27 cellular contexts compared by ENCODE assay signal in the genomic region with DNA sequence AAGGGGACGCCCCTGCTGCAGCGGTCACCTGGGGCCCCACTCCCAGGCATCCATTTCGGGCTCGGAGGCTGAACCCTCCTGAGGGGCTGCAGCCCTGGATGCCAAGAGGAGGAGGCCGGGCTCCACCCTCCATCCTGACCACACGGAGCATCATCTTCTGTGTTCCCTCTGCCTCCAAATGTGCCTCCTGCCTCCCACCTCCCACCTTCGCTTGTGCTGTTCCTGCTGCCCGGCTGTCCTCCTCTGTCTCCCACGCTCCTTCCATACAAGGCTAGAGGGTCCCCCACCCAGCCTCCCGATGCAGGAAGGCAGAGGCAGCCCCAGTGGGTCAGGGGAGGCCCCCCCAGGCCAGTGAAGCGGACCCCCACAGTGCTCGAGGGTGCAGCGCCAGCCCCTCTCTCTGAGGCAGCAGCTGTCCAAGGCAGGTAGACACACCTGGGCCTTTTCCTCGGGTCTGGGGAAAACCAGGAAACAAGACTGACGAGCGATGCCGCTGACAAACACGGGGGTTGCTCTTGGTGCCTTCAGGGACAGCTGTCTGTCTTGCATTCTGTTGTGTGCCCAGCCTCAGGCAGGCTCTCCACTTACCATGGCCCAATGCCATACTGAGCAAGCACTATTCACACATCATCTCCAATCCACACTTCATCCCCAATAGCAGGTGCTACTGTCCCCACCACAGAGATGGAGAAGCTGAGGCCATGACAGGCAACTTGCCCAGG. TPM values are rescaled to one million over a fixed set of nuclear protein-coding genes. Genes with fewer than 3 reads are reported as not detected.
DNase-seq lines count a peak whose midpoint lies in the region; ATAC-seq, FAIRE-seq and TF ChIP-seq lines count a peak whose summit lies in the region.
"Had no signal": no experiment of that assay in that cellular context is flagged by ENCODE, and none has a peak within 500 bp of the region (broad histone marks: within the 10 kb centered on the region; RNA-seq: fewer than 3 reads in every experiment).

No MANE protein-coding gene starts in this region.

- no peak overlapping the region for H3K4me3 ChIP-seq in NB4 (ENCODE audit: low read depth, low read length)
- H3K4me3 ChIP-seq in osteoblast (ENCODE audit: insufficient read depth, low read length), result no peak overlapping the region
- H3K4me3 ChIP-seq: prostate gland, uterus had no signal

- no peaks in the 10 kb centered on the region for H3K36me3 ChIP-seq in osteoblast (ENCODE audit: insufficient read depth, low read length)
- H3K36me3 ChIP-seq: prostate gland, uterus had no signal

- H3K27ac ChIP-seq in osteoblast (ENCODE audit: low read depth, low read length), result no peak overlapping the region
- H3K27ac ChIP-seq: KMS-11, prostate gland, uterus had no signal

- H4K20me1 ChIP-seq in osteoblast (ENCODE audit: insufficient read depth, low read length), result no peaks in the 10 kb centered on the region

- ATAC-seq in omental fat pad (ENCODE audit: low FRiP score), result no peak
- no peak for ATAC-seq in left lobe of liver

- no peak overlapping the region for H3K4me2 ChIP-seq in osteoblast (ENCODE audit: insufficient read depth, low read length)
- H3K4me2 ChIP-seq: KMS-11 had no signal

- H3K79me2 ChIP-seq in osteoblast (ENCODE audit: insufficient read depth, low read length), result no peaks in the 10 kb centered on the region

- H3K4me1 ChIP-seq in osteoblast (ENCODE audit: insufficient read depth, low read length), result no peaks in the 10 kb centered on the region
- H3K4me1 ChIP-seq: prostate gland, uterus had no signal

- TF ChIP-seq POLR2A in GM12891 (IDR thresholded peaks at IDR 0.05; ENCODE audit: low read depth, low read length) (no peak), NB4 (IDR thresholded peaks at IDR 0.05; ENCODE audit: extremely low read depth, insufficient read length) (no peak)

- no peaks in the 10 kb centered on the region for H3K27me3 ChIP-seq in osteoblast (ENCODE audit: insufficient read depth, low read length)
- H3K27me3 ChIP-seq: uterus had no signal

- no peaks in the 10 kb centered on the region for H3K9me3 ChIP-seq in osteoblast (ENCODE audit: low read depth, low read length)
- H3K9me3 ChIP-seq: prostate gland, uterus had no signal

- TF ChIP-seq CTCF in NB4 (IDR thresholded peaks at IDR 0.05; ENCODE audit: low read depth, low read length), result no peak
- no peak for TF ChIP-seq CTCF in osteoblast (IDR thresholded peaks at IDR 0.05; ENCODE audit: extremely low read depth, low read depth, low read length)
- no peak for TF ChIP-seq CTCF in omental fat pad (IDR thresholded peaks at IDR 0.05)

- FAIRE-seq in GM12891 (lab: Jason Lieb, UNC), result no peak
- FAIRE-seq: colon, RCC 7860, TTC549 had no signal

- no peak overlapping the region for H2AFZ ChIP-seq in osteoblast (ENCODE audit: low read length)

- DNase-seq in GM12891 (ENCODE audit: insufficient read length, low spot score) (peak; percentile 17), NB4 (ENCODE audit: low read depth) (peak; percentile 44), cerebellar cortex (ENCODE audit: low spot score) (peak; percentile 68), osteoblast (ENCODE audit: insufficient read length, low spot score, missing footprints) (peak; percentile 81), NCI-H1694 (lab: John Stamatoyannopoulos, UW) (no peak), omental fat pad (ENCODE audit: low spot score) (no peak), left lobe of liver (ENCODE audit: low spot score) (no peak)
- DNase-seq: activated CD4-positive, alpha-beta T cell treated with anti-CD3 and anti-CD28 coated beads, Interleukin-2, amount 50 U/mL, for 48 hours; activated CD8-positive, alpha-beta memory T cell treated with anti-CD3 and anti-CD28 coated beads, Interleukin-2, amount 50 U/mL, for 4 hours; activated naive CD4-positive, alpha-beta T cell treated with anti-CD3 and anti-CD28 coated beads, Interleukin-2, amount 10 ng/mL, durations not matched to agents 7 days and 5 days; effector CD8-positive, alpha-beta T cell; erythroblast; H9; mammary epithelial cell; NCI-H2171; NCI-H524 treated with DMSO at 0.1 percent for 48 hours; uterus had no signal

TF ChIP-seq in GM12891, 5 proteins besides CTCF, POLR2A, EP300 and RAD21:
- TF ChIP-seq POLR2AphosphoS5 (IDR thresholded peaks at IDR 0.05; ENCODE audit: low read depth, low read length), result no peak
- no peak for TF ChIP-seq TAF1 (IDR thresholded peaks at IDR 0.05; ENCODE audit: low read depth, low read length)
- TF ChIP-seq PAX5 (IDR thresholded peaks at IDR 0.05; ENCODE audit: insufficient read depth, low read length, severe bottlenecking), result no peak
- TF ChIP-seq SPI1 (IDR thresholded peaks at IDR 0.05; ENCODE audit: low read depth, low read length), result no peak
- TF ChIP-seq POU2F2 (IDR thresholded peaks at IDR 0.05; ENCODE audit: low read depth, low read length), result no peak
TF ChIP-seq in GM12891: peak in this region for 0.

RNA-seq across cellular contexts. Expression of a gene that starts 16.8 kb away (rescaled TPM):
- polyA plus RNA-seq in GM12891 (2012; ENCODE audit: low read depth, missing spikeins), result 0.24 TPM
- total RNA-seq in osteoblast (11.2 and 13.3 TPM in 2 replicates), omental fat pad (10 to 100 TPM in 1 of 4 donors, 1 to 10 TPM in 3; 6.6 to 24.6 (median 7.9) TPM), left lobe of liver (1.1 TPM)
- polyA plus RNA-seq: CD14-positive monocyte had no signal

RNA-seq across cellular contexts. Expression of a gene that starts 42.3 kb away (rescaled TPM):
- 0.46 TPM for polyA plus RNA-seq in GM12891 (2012; ENCODE audit: low read depth, missing spikeins)
- total RNA-seq in osteoblast (3.3 and 5.0 TPM in 2 replicates), omental fat pad (10 to 100 TPM in 1 of 4 donors, 1 to 10 TPM in 3; 4.4 to 25.5 (median 6.6) TPM), left lobe of liver (2.1 TPM)

RNA-seq across cellular contexts. Expression of a gene that starts 46.0 kb away (rescaled TPM):
- 5.1 TPM for polyA plus RNA-seq in GM12891 (2012; ENCODE audit: low read depth, missing spikeins)
- 31.1 and 32.1 TPM in 2 replicates for total RNA-seq in osteoblast
- 10 to 100 TPM; 18.2 to 45.2 (median 24.7) TPM for total RNA-seq in omental fat pad
- total RNA-seq in left lobe of liver, result 11.1 TPM

RNA-seq across cellular contexts. Expression of a gene that starts 46.8 kb away (rescaled TPM):
- 0.21 TPM for polyA plus RNA-seq in GM12891 (2012; ENCODE audit: low read depth, missing spikeins)
- total RNA-seq in osteoblast (under 0.01 and 0.29 TPM in 2 replicates), omental fat pad (under 1 TPM in 1 of 4 donors, not detected in 3; 0.19 TPM), left lobe of liver (0.05 TPM)
- total RNA-seq: H9; HT1080; SK-MEL-5; T-helper 1 cell treated with Interleukin-12 subunit alpha and Interleukin-12 subunit beta and Interleukin-4 antibody, amounts not matched to agents 30 ng/mL and 1 ng/mL, for 36 hours; uterus had no signal
- polyA plus RNA-seq: CD14-positive monocyte, thymus had no signal

Comparison
In these comparisons a context has a peak if more than half of its experiments do, and no peak if none do; other contexts are left out.
1. DNase-seq: peak in GM12891 (single experiment), NB4 (single experiment), cerebellar cortex (single experiment) and osteoblast (single experiment); none in NCI-H1694 (single experiment), omental fat pad (single experiment) and left lobe of liver (single experiment).